8 cellular contexts compared by ENCODE assay signal in the genomic region with DNA sequence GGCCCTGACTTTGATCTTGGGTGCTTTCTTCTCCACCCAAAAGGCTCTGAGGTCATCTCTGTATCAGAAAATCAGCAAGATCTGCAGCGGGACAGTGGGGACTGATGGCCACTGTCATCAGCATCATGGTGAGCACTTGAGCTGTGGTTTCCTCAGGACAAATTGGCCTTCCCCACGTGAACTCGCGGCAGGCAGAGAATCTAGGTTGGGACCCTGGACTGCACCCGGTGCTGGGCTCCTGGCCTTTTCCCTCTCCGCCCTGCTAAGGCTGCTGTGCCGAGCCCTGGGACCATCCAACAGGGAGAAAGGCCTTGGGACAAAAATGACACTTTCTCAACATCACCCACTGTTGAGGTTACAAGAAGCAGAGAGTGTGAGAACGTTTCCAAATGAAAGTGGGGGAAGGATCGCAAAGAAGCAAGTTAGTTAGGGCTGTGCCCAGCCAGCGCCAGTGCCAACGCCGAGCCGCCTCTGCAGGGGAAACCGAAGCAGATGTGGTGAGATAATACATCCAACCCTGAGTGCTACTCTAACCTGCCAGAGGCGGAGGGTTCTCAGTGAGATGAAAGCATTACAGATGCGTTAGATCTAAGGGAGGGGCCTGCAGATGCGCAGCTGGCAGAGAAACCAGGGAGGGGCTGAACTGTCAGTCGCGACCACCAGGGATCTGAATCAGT. TPM values are rescaled to one million over a fixed set of nuclear protein-coding genes. Genes with fewer than 3 reads are reported as not detected.
DNase-seq lines count a peak whose midpoint lies in the region; ATAC-seq, FAIRE-seq and TF ChIP-seq lines count a peak whose summit lies in the region.

No MANE protein-coding gene starts in this region.

- H3K36me3 Mint-ChIP-seq in CD14-positive monocyte = no peaks in the 10 kb centered on the region

- H3K4me3 Mint-ChIP-seq in CD14-positive monocyte = peak overlapping the region; percentile 43 to 85

- H3K27ac ChIP-seq in small intestine (ENCODE audit: low read depth in 1 of 2, low read length in 1 of 2) = peak overlapping the region in 1 of 2 donors; percentile 89
- H3K27ac ChIP-seq in ascending aorta = no peak overlapping the region

- H3K4me3 ChIP-seq in small intestine (ENCODE audit: low read depth in 1 of 2, low read length in 2 of 2) = no peak overlapping the region
- H3K4me3 ChIP-seq in ascending aorta = no peak overlapping the region

- peaks cover 0 to 4% (median 2%) of the 10 kb centered on the region in 3 donors for H3K27me3 Mint-ChIP-seq in CD14-positive monocyte (ENCODE audit: low read depth in 3 of 3)

- H3K4me1 ChIP-seq in small intestine (ENCODE audit: control insufficient read depth in 2 of 2, insufficient read depth in 1 of 2, low read depth in 1 of 2, low read length in 1 of 2) (peaks cover 0 to 6% of the 10 kb centered on the region in 2 donors), ascending aorta (peaks cover 1 to 12% of the 10 kb centered on the region in 2 donors)

- peak; percentile 37 for ATAC-seq in GM19467 (IDR thresholded peaks at IDR 0.05; ENCODE audit: unreplicated experiment)

- FAIRE-seq in small intestine (lab: Jason Lieb, UNC) = no peak

- H3K9me3 Mint-ChIP-seq in CD14-positive monocyte = no peaks in the 10 kb centered on the region

- no peak for DNase-seq in CD14-positive monocyte (ENCODE audit: low spot score)
- DNase-seq in HUDEP-2 (lab: John Stamatoyannopoulos, UW; ENCODE audit: unreplicated experiment in 76 of 76) = peak in 54 of 76 experiments; percentile 14 to 70 (median 46)
- DNase-seq in activated CD8-positive, alpha-beta memory T cell treated with anti-CD3 and anti-CD28 coated beads, Interleukin-2, amount 50 U/mL, for 24 hours (ENCODE audit: extremely low read depth) = peak; percentile 26
- peak; percentile 22 for DNase-seq in small intestine
- DNase-seq in GF-D8 (lab: John Stamatoyannopoulos, UW) = no peak
- DNase-seq in ascending aorta (ENCODE audit: low spot score in 2 of 2) = no peak
- DNase-seq in NCI-H526 (lab: John Stamatoyannopoulos, UW) = no peak

- peak overlapping the region; percentile 93 to 97 (median 94) for H3K27ac Mint-ChIP-seq in CD14-positive monocyte

- H3K9me3 ChIP-seq in small intestine (ENCODE audit: control insufficient read depth, low read depth) = no peaks in the 10 kb centered on the region
- no peaks in the 10 kb centered on the region for H3K9me3 ChIP-seq in ascending aorta

- peaks cover 75% of the 10 kb centered on the region for H3K4me1 Mint-ChIP-seq in CD14-positive monocyte

- H3K27me3 ChIP-seq in small intestine (ENCODE audit: control insufficient read depth in 2 of 2, insufficient read depth in 2 of 2, low read length in 2 of 2) = no peaks in the 10 kb centered on the region
- H3K27me3 ChIP-seq in ascending aorta = no peaks in the 10 kb centered on the region

- no peaks in the 10 kb centered on the region for H3K36me3 ChIP-seq in small intestine (ENCODE audit: control insufficient read depth in 2 of 2, insufficient read depth in 2 of 2, low read length in 2 of 2)
- no peaks in the 10 kb centered on the region for H3K36me3 ChIP-seq in ascending aorta

- intact Hi-C loops in CD14-positive monocyte (cut with micrococcal nuclease) (loop anchor here (2.0 to 10.0 kb wide), 3 partner anchors 35 to 53 kb away; partner anchors contain the start of gene ZBTB21 (in 1 of the 2)), ascending aorta (cut with DNase I) (no loop called here)

- TF ChIP-seq CTCF in CD14-positive monocyte (IDR thresholded peaks at IDR 0.05) (no peak), ascending aorta (IDR thresholded peaks at IDR 0.05) (no peak)

- 24 to 56% (median 35%) methylated on average over 19 of the region's 19 CpGs for WGBS in small intestine, 3 donors

RNA-seq across cellular contexts. Expression of gene UMODL1, which starts 9.1 kb away (rescaled TPM):
- polyA plus RNA-seq in CD14-positive monocyte = not detected
- polyA plus RNA-seq in small intestine = under 1 TPM in 2 of 3 donors, not detected in 1; 0.43 to 0.67 TPM
- not detected for total RNA-seq in ascending aorta

RNA-seq across cellular contexts. Expression of gene ZBTB21, which starts 51.8 kb away (rescaled TPM):
- 1 to 10 TPM; 4.7 to 7.2 TPM for polyA plus RNA-seq in CD14-positive monocyte
- 1 to 10 TPM; 1.4 to 3.0 (median 1.8) TPM for polyA plus RNA-seq in small intestine
- total RNA-seq in ascending aorta = 11.1 TPM

Comparison
In these comparisons a context has a peak if more than half of its experiments do, and no peak if none do; other contexts are left out.
1. DNase-seq: peak in HUDEP-2 (54 of 76), activated CD8-positive, alpha-beta memory T cell treated with anti-CD3 and anti-CD28 coated beads, Interleukin-2, amount 50 U/mL, for 24 hours (single experiment) and small intestine (single experiment); none in CD14-positive monocyte (single experiment), GF-D8 (single experiment), ascending aorta (0 of 2) and NCI-H526 (0 of 2).